ENCODE assay signal across 13 cellular contexts in genomic region chr14:30194769-30195168, GRCh38.
DNase-seq lines count a peak whose midpoint lies in the region; ATAC-seq and TF ChIP-seq lines count a peak whose summit lies in the region.
"Had no signal": no experiment of that assay in that cellular context is flagged by ENCODE, and none has a peak within 500 bp of the region (broad histone marks: within the 10 kb centered on the region; RNA-seq: fewer than 3 reads in every experiment).

No MANE protein-coding gene starts in this region.

- peaks cover 4% of the 10 kb centered on the region for H3K9me3 Mint-ChIP-seq in activated CD8-positive, alpha-beta memory T cell treated with anti-CD3 and anti-CD28 coated beads, Interleukin-2, amount 10 ng/mL, durations not matched to agents 7 days and 5 days (ENCODE audit: low read depth)

- no peak overlapping the region for H3K27ac Mint-ChIP-seq in activated CD8-positive, alpha-beta memory T cell treated with anti-CD3 and anti-CD28 coated beads, Interleukin-2, amount 10 ng/mL, durations not matched to agents 7 days and 5 days
- H3K27ac Mint-ChIP-seq: dendritic cell treated with granulocyte-macrophage colony-stimulating factor and Interleukin-4, amounts not matched to agents 40 ng/mL and 50 ng/mL, for 4 days; natural killer cell treated with Interleukin-12 subunit alpha and Interleukin-12 subunit beta and Interleukin-15 and Interleukin-18, amount 100 ng/mL, for 72 hours had no signal

- no peaks in the 10 kb centered on the region for H3K4me1 Mint-ChIP-seq in activated CD8-positive, alpha-beta memory T cell treated with anti-CD3 and anti-CD28 coated beads, Interleukin-2, amount 10 ng/mL, durations not matched to agents 7 days and 5 days

- H3K4me3 ChIP-seq in fibroblast of mammary gland (ENCODE audit: control insufficient read depth, low read depth, low read length), result peak overlapping the region; percentile 27

- ATAC-seq in sciatic nerve (peak; percentile 88), GM21423 (IDR thresholded peaks at IDR 0.05; ENCODE audit: unreplicated experiment) (no peak)
- ATAC-seq in activated CD8-positive, alpha-beta memory T cell treated with anti-CD3 and anti-CD28 coated beads, Interleukin-2, amount 10 ng/mL, durations not matched to agents 7 days and 5 days, result no peak
- ATAC-seq: natural killer cell treated with Interleukin-12 subunit alpha and Interleukin-12 subunit beta and Interleukin-15 and Interleukin-18, amount 100 ng/mL, for 72 hours had no signal

- H3K36me3 Mint-ChIP-seq in activated CD8-positive, alpha-beta memory T cell treated with anti-CD3 and anti-CD28 coated beads, Interleukin-2, amount 10 ng/mL, durations not matched to agents 7 days and 5 days, result no peaks in the 10 kb centered on the region
- H3K36me3 Mint-ChIP-seq: natural killer cell treated with Interleukin-12 subunit alpha and Interleukin-12 subunit beta and Interleukin-15 and Interleukin-18, amount 100 ng/mL, for 72 hours had no signal

- H3K27me3 Mint-ChIP-seq in activated CD8-positive, alpha-beta memory T cell treated with anti-CD3 and anti-CD28 coated beads, Interleukin-2, amount 10 ng/mL, durations not matched to agents 7 days and 5 days, result no peaks in the 10 kb centered on the region
- H3K27me3 Mint-ChIP-seq: dendritic cell treated with granulocyte-macrophage colony-stimulating factor and Interleukin-4, amounts not matched to agents 40 ng/mL and 50 ng/mL, for 4 days; natural killer cell treated with Interleukin-12 subunit alpha and Interleukin-12 subunit beta and Interleukin-15 and Interleukin-18, amount 100 ng/mL, for 72 hours had no signal

- H3K27ac ChIP-seq in RWPE1, result no peak overlapping the region

- H3K4me3 Mint-ChIP-seq in activated CD8-positive, alpha-beta memory T cell treated with anti-CD3 and anti-CD28 coated beads, Interleukin-2, amount 10 ng/mL, durations not matched to agents 7 days and 5 days, result no peak overlapping the region
- H3K4me3 Mint-ChIP-seq: dendritic cell treated with granulocyte-macrophage colony-stimulating factor and Interleukin-4, amounts not matched to agents 40 ng/mL and 50 ng/mL, for 4 days; natural killer cell treated with Interleukin-12 subunit alpha and Interleukin-12 subunit beta and Interleukin-15 and Interleukin-18, amount 100 ng/mL, for 72 hours had no signal

- DNase-seq in EH (ENCODE audit: low read depth), result peak; percentile 97
- peak; percentile 42 for DNase-seq in RWPE1 (ENCODE audit: low spot score)
- DNase-seq in fibroblast of mammary gland (ENCODE audit: low read depth), result peak; percentile 90
- no peak for DNase-seq in sciatic nerve (ENCODE audit: low spot score)
- DNase-seq in activated CD8-positive, alpha-beta memory T cell treated with anti-CD3 and anti-CD28 coated beads, Interleukin-2, amount 10 ng/mL, durations not matched to agents 7 days and 5 days, result no peak
- DNase-seq in mesenteric fat pad (ENCODE audit: low spot score), result no peak
- DNase-seq in cerebellar cortex (ENCODE audit: low spot score), result no peak
- DNase-seq: activated T-cell treated with anti-CD3 and anti-CD28 coated beads, Interleukin-2, amount 50 U/mL, for 48 hours; Calu3; NK-92 treated with Interleukin-12 subunit alpha and Interleukin-12 subunit beta, amount 100 ng/mL, for 24 hours had no signal

- POLR2A ChIA-PET in RWPE1 (lab: Yijun Ruan, JAX; ENCODE audit: low non-redundant PET), result no interaction called here

- CTCF ChIA-PET in RWPE1 (lab: Yijun Ruan, JAX), result interaction anchor here (0.6 kb wide), 1 partner anchor 73 kb away, joined by 3 read pairs; no protein-coding TSS in a partner anchor
- CTCF ChIA-PET in activated CD8-positive, alpha-beta memory T cell treated with anti-CD3 and anti-CD28 coated beads, Interleukin-2, amount 10 ng/mL, durations not matched to agents 7 days and 5 days (lab: Charles Lee), result no interaction called here

- no peak for TF ChIP-seq CTCF in RWPE1 (conservative IDR thresholded peaks at IDR 0.05; ENCODE audit: low read depth)
- TF ChIP-seq CTCF in fibroblast of mammary gland (conservative IDR thresholded peaks at IDR 0.05; ENCODE audit: control insufficient read depth, insufficient read depth, low read depth, low read length), result no peak

- intact Hi-C loops in sciatic nerve (cut with DNase I), result no loop called here

Comparison
In these comparisons a context has a peak if more than half of its experiments do, and no peak if none do; other contexts are left out.
1. DNase-seq: peak in EH (single experiment), RWPE1 (single experiment) and fibroblast of mammary gland (single experiment); none in sciatic nerve (single experiment), activated CD8-positive, alpha-beta memory T cell treated with anti-CD3 and anti-CD28 coated beads, Interleukin-2, amount 10 ng/mL, durations not matched to agents 7 days and 5 days (single experiment), mesenteric fat pad (single experiment) and cerebellar cortex (single experiment).